In genomic region chr11:72831521-72832300, GRCh38 we compare ENCODE assay signal across 1 cellular context.
TF ChIP-seq lines count a peak whose summit lies in the region.

No MANE protein-coding gene starts in this region.

TF ChIP-seq in GM12878, 131 proteins besides CTCF, POLR2A, EP300 and RAD21 (continued from another document):
- TF ChIP-seq ZBTB40 (IDR thresholded peaks at IDR 0.05; ENCODE audit: borderline replicate concordance) = no peak
- no peak for TF ChIP-seq MTA3 (IDR thresholded peaks at IDR 0.05; ENCODE audit: borderline replicate concordance, low read length)
- 0 out of 3 replicates have a peak, but pooled peaks of 1 of the 2 experiments have one; percentile 11 for TF ChIP-seq EGR1 (IDR thresholded peaks at IDR 0.05; ENCODE audit: borderline replicate concordance in 1 of 2, low read depth in 2 of 2, low read length in 2 of 2)
- TF ChIP-seq HCFC1 (IDR thresholded peaks at IDR 0.05; ENCODE audit: low read length) = no peak
- no peak for TF ChIP-seq NKRF (conservative IDR thresholded peaks at IDR 0.05)
- no peak for TF ChIP-seq NR2C1 (IDR thresholded peaks at IDR 0.05)
- no peak for TF ChIP-seq IRF5 (IDR thresholded peaks at IDR 0.05; ENCODE audit: borderline replicate concordance)
- TF ChIP-seq, protein P1, sequence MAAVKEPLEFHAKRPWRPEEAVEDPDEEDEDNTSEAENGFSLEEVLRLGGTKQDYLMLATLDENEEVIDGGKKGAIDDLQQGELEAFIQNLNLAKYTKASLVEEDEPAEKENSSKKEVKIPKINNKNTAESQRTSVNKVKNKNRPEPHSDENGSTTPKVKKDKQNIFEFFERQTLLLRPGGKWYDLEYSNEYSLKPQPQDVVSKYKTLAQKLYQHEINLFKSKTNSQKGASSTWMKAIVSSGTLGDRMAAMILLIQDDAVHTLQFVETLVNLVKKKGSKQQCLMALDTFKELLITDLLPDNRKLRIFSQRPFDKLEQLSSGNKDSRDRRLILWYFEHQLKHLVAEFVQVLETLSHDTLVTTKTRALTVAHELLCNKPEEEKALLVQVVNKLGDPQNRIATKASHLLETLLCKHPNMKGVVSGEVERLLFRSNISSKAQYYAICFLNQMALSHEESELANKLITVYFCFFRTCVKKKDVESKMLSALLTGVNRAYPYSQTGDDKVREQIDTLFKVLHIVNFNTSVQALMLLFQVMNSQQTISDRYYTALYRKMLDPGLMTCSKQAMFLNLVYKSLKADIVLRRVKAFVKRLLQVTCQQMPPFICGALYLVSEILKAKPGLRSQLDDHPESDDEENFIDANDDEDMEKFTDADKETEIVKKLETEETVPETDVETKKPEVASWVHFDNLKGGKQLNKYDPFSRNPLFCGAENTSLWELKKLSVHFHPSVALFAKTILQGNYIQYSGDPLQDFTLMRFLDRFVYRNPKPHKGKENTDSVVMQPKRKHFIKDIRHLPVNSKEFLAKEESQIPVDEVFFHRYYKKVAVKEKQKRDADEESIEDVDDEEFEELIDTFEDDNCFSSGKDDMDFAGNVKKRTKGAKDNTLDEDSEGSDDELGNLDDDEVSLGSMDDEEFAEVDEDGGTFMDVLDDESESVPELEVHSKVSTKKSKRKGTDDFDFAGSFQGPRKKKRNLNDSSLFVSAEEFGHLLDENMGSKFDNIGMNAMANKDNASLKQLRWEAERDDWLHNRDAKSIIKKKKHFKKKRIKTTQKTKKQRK (IDR thresholded peaks at IDR 0.05; ENCODE audit: low read depth, low read length) = no peak
- TF ChIP-seq LARP7 (IDR thresholded peaks at IDR 0.05) = no peak
- no peak for TF ChIP-seq CBX5 (IDR thresholded peaks at IDR 0.05; ENCODE audit: low read depth)
- TF ChIP-seq GATAD2B (conservative IDR thresholded peaks at IDR 0.05; ENCODE audit: low read depth) = no peak
- TF ChIP-seq ZNF207 (IDR thresholded peaks at IDR 0.05; ENCODE audit: borderline replicate concordance) = no peak
- TF ChIP-seq RUNX3 (IDR thresholded peaks at IDR 0.05; ENCODE audit: low read length) = peak; percentile 12; the same call in 1 of the 2 replicates
- TF ChIP-seq SMC3 (IDR thresholded peaks at IDR 0.05; ENCODE audit: borderline replicate concordance, low read length) = peak; percentile 75
- TF ChIP-seq ZNF384 (IDR thresholded peaks at IDR 0.05; ENCODE audit: borderline replicate concordance, low read depth, low read length) = no peak
- TF ChIP-seq MAX (IDR thresholded peaks at IDR 0.05; ENCODE audit: low read depth, low read length) = no peak
- TF ChIP-seq, protein P2, sequence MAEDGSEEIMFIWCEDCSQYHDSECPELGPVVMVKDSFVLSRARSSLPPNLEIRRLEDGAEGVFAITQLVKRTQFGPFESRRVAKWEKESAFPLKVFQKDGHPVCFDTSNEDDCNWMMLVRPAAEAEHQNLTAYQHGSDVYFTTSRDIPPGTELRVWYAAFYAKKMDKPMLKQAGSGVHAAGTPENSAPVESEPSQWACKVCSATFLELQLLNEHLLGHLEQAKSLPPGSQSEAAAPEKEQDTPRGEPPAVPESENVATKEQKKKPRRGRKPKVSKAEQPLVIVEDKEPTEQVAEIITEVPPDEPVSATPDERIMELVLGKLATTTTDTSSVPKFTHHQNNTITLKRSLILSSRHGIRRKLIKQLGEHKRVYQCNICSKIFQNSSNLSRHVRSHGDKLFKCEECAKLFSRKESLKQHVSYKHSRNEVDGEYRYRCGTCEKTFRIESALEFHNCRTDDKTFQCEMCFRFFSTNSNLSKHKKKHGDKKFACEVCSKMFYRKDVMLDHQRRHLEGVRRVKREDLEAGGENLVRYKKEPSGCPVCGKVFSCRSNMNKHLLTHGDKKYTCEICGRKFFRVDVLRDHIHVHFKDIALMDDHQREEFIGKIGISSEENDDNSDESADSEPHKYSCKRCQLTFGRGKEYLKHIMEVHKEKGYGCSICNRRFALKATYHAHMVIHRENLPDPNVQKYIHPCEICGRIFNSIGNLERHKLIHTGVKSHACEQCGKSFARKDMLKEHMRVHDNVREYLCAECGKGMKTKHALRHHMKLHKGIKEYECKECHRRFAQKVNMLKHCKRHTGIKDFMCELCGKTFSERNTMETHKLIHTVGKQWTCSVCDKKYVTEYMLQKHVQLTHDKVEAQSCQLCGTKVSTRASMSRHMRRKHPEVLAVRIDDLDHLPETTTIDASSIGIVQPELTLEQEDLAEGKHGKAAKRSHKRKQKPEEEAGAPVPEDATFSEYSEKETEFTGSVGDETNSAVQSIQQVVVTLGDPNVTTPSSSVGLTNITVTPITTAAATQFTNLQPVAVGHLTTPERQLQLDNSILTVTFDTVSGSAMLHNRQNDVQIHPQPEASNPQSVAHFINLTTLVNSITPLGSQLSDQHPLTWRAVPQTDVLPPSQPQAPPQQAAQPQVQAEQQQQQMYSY (CRISPR knock-in tag; IDR thresholded peaks at IDR 0.05) = no peak
